Comparison of ENCODE assay signal across 22 cellular contexts in genomic region chr12:106771425-106771824, GRCh38. TPM values are rescaled to one million over a fixed set of nuclear protein-coding genes. Genes with fewer than 3 reads are reported as not detected.
DNase-seq lines count a peak whose midpoint lies in the region; ATAC-seq, FAIRE-seq and TF ChIP-seq lines count a peak whose summit lies in the region.
"Had no signal": no experiment of that assay in that cellular context is flagged by ENCODE, and none has a peak within 500 bp of the region (broad histone marks: within the 10 kb centered on the region; RNA-seq: fewer than 3 reads in every experiment).

No MANE protein-coding gene starts in this region.

- in situ Hi-C loops in ACHN (cut with HindIII; ENCODE audit: low pct_ligation_motif_present, low pct_unique_long_range_greater_than_20kb, low sequenced_read_pairs) (no loop called here), G401 (cut with HindIII; ENCODE audit: low sequenced_read_pairs) (no loop called here)

- H3K79me1 ChIP-seq in H1 (ENCODE audit: low read depth, low read length): no peaks in the 10 kb centered on the region; the same call in 1 of the 2 replicates

- ATAC-seq in mucosa of descending colon: peak; percentile 13
- ATAC-seq in WTC11: no peak
- ATAC-seq in GM19035 (IDR thresholded peaks at IDR 0.05; ENCODE audit: unreplicated experiment): no peak
- ATAC-seq: K562, PC-3 had no signal

- H3K4me2 ChIP-seq in H1 (ENCODE audit: insufficient read depth in 1 of 2, low read depth in 2 of 2, low read length in 2 of 2): no peak overlapping the region

- H3K9ac ChIP-seq in H1 (replicated peaks in 1 of 4; ENCODE audit: extremely low read depth in 1 of 4, low read depth in 3 of 4, low read length in 3 of 4): no peak overlapping the region
- H3K9ac ChIP-seq in endodermal cell (ENCODE audit: extremely low read depth, low read length, poor library complexity, severe bottlenecking): no peak overlapping the region

- no peak for FAIRE-seq in H1 (lab: Jason Lieb, UNC)
- FAIRE-seq: GM19239, K562 had no signal

- H3K36me3 ChIP-seq in H1 (ENCODE audit: control insufficient read depth in 2 of 4, insufficient read depth in 4 of 4, low read length in 3 of 4) (no peaks in the 10 kb centered on the region), mucosa of descending colon (ENCODE audit: low read depth) (no peaks in the 10 kb centered on the region), endodermal cell (ENCODE audit: control insufficient read depth, insufficient read depth, low read length) (no peaks in the 10 kb centered on the region)
- H3K36me3 ChIP-seq: SJCRH30 had no signal

- H3K4me1 Mint-ChIP-seq in WTC11 (peaks cover 71% of the 10 kb centered on the region), endodermal cell (peaks cover 51% of the 10 kb centered on the region)

- DNase-seq in ACHN (peak; percentile 24), LoVo (ENCODE audit: low spot score) (peak; percentile 58), H1 (ENCODE audit: low read depth in 1 of 2, low spot score in 2 of 2) (no peak), mucosa of descending colon (no peak), WTC11 (ENCODE audit: low spot score) (no peak), G401 (ENCODE audit: low spot score) (no peak), endodermal cell (no peak)
- DNase-seq: Caco-2; CD4-positive, CD25-positive, alpha-beta regulatory T cell; DMS153; H7; MV-4-11; NCI-H1417; NCI-H1930; NCI-H2171 treated with DMSO at 0.1 percent for 48 hours; NCI-H774; PC-3; SJCRH30 had no signal

- H3K27ac ChIP-seq in H1 (ENCODE audit: low read depth, low read length) (no peak overlapping the region), endodermal cell (ENCODE audit: low read depth, low read length) (no peak overlapping the region)
- H3K27ac ChIP-seq: SJCRH30 had no signal

- no peak overlapping the region for H3K14ac ChIP-seq in H1 (ENCODE audit: insufficient read length)

- no peak overlapping the region for H2BK5ac ChIP-seq in H1 (ENCODE audit: low read depth, low read length)

- H4K5ac ChIP-seq in H1 (ENCODE audit: insufficient read length, low read depth, low read length): no peak overlapping the region

- H3K4me3 ChIP-seq in H1 (ENCODE audit: extremely low read depth in 1 of 4, insufficient read depth in 2 of 4, low read depth in 3 of 4, low read length in 4 of 4): peak overlapping the region in 1 of 4 experiments; percentile 21; a peak in 1 of 8 replicates
- H3K4me3 ChIP-seq in mucosa of descending colon: no peak overlapping the region
- no peak overlapping the region for H3K4me3 ChIP-seq in endodermal cell (ENCODE audit: low read length)
- H3K4me3 ChIP-seq: K562, SJCRH30 had no signal

- H2BK20ac ChIP-seq in H1 (ENCODE audit: low read length): no peak overlapping the region

- POLR2A ChIA-PET in H1 (lab: Charles Lee; ENCODE audit: partially characterized antibody): interaction anchor here (0.6 to 1.0 kb wide), 2 partner anchors 12 to 52 kb away, joined by 3 to 5 read pairs; no protein-coding TSS in a partner anchor
- POLR2A ChIA-PET in WTC11 (lab: Charles Lee): no interaction called here

- TF ChIP-seq EP300 in H1 (IDR thresholded peaks at IDR 0.05; ENCODE audit: borderline replicate concordance in 1 of 2, low read depth in 2 of 2, low read length in 2 of 2): no peak

- H3K27me3 ChIP-seq in H1 (replicated peaks in 1 of 4; ENCODE audit: control insufficient read depth in 3 of 4, extremely low read depth in 1 of 4, insufficient read depth in 3 of 4, low read length in 3 of 4): no peaks in the 10 kb centered on the region
- no peaks in the 10 kb centered on the region for H3K27me3 ChIP-seq in endodermal cell (ENCODE audit: control insufficient read depth, insufficient read depth, low read length, poor library complexity, severe bottlenecking)
- H3K27me3 ChIP-seq: SJCRH30 had no signal

- H3K9me3 ChIP-seq in H1 (ENCODE audit: insufficient read depth in 2 of 2, low read depth in 1 of 2, low read length in 1 of 2) (no peaks in the 10 kb centered on the region), mucosa of descending colon (no peaks in the 10 kb centered on the region), endodermal cell (ENCODE audit: control insufficient read depth, low read length) (no peaks in the 10 kb centered on the region)
- H3K9me3 ChIP-seq: Caco-2, SJCRH30 had no signal

- CTCF ChIA-PET in H1 (lab: Charles Lee; ENCODE audit: partially characterized antibody): interaction anchor here (0.6 to 1.9 kb wide), 4 partner anchors 16 to 240 kb away, joined by 3 to 4 read pairs (median 4); no protein-coding TSS in a partner anchor
- CTCF ChIA-PET in WTC11 (lab: Charles Lee): interaction anchor here (0.9 to 1.8 kb wide), 2 partner anchors 132 to 148 kb away, joined by 3 to 5 read pairs; no protein-coding TSS in a partner anchor

- H3K36me3 Mint-ChIP-seq in WTC11: no peaks in the 10 kb centered on the region; the same call in 1 of the 2 replicates
- H3K36me3 Mint-ChIP-seq in endodermal cell (ENCODE audit: low read depth): no peaks in the 10 kb centered on the region
- H3K36me3 Mint-ChIP-seq: CD4-positive, CD25-positive, alpha-beta regulatory T cell had no signal

- H4K8ac ChIP-seq in H1 (ENCODE audit: extremely low read depth, insufficient read depth, low read length): no peak overlapping the region

- H3K23ac ChIP-seq in H1 (ENCODE audit: insufficient read length): no peak overlapping the region

- no peak overlapping the region for H4K91ac ChIP-seq in H1 (replicated peaks; ENCODE audit: insufficient read length, low read length)

- no peak overlapping the region for H3K27ac Mint-ChIP-seq in WTC11
- H3K27ac Mint-ChIP-seq in endodermal cell: no peak overlapping the region
- H3K27ac Mint-ChIP-seq: B cell; CD4-positive, CD25-positive, alpha-beta regulatory T cell had no signal

- no peaks in the 10 kb centered on the region for H3K27me3 Mint-ChIP-seq in WTC11 (ENCODE audit: low read depth)
- H3K27me3 Mint-ChIP-seq in endodermal cell (ENCODE audit: insufficient read depth): no peaks in the 10 kb centered on the region
- H3K27me3 Mint-ChIP-seq: CD4-positive, CD25-positive, alpha-beta regulatory T cell had no signal

- H3K4me3 Mint-ChIP-seq in WTC11 (no peak overlapping the region), endodermal cell (no peak overlapping the region)
- H3K4me3 Mint-ChIP-seq: B cell had no signal

- H3K9me3 Mint-ChIP-seq in WTC11: no peaks in the 10 kb centered on the region
- no peaks in the 10 kb centered on the region for H3K9me3 Mint-ChIP-seq in endodermal cell
- H3K9me3 Mint-ChIP-seq: CD4-positive, CD25-positive, alpha-beta regulatory T cell had no signal

- H3K18ac ChIP-seq in H1 (ENCODE audit: extremely low read depth, low read length): no peak overlapping the region

- TF ChIP-seq RAD21 in H1 (IDR thresholded peaks at IDR 0.05 in 1 of 2, conservative IDR thresholded peaks at IDR 0.05 in 1 of 2; ENCODE audit: low read depth in 2 of 2, low read length in 2 of 2): no peak

- H2BK12ac ChIP-seq in H1 (ENCODE audit: low read depth, low read length): no peak overlapping the region

- H3K23me2 ChIP-seq in H1 (ENCODE audit: low read depth, low read length): peaks cover 7% of the 10 kb centered on the region; the same call in 1 of the 2 replicates

- no peak overlapping the region for H3K56ac ChIP-seq in H1 (replicated peaks; ENCODE audit: insufficient read length, low read depth, low read length)

- no peak overlapping the region for H2AK5ac ChIP-seq in H1 (ENCODE audit: low read depth, low read length)

- TF ChIP-seq CTCF in H1 (IDR thresholded peaks at IDR 0.05; ENCODE audit: control extremely low read depth in 1 of 3, insufficient read depth in 1 of 3, low read depth in 1 of 3, low read length in 3 of 3): no peak
- TF ChIP-seq CTCF in mucosa of descending colon (IDR thresholded peaks at IDR 0.05): no peak
- no peak for TF ChIP-seq CTCF in WTC11 (IDR thresholded peaks at IDR 0.05)
- TF ChIP-seq CTCF in endodermal cell (conservative IDR thresholded peaks at IDR 0.05): no peak

- peaks cover 10 to 23% (median 23%) of the 10 kb centered on the region in 4 experiments; a peak in 6 of 7 replicates for H3K4me1 ChIP-seq in H1 (replicated peaks in 1 of 4; ENCODE audit: control insufficient read depth in 3 of 4, insufficient read depth in 4 of 4, low read length in 3 of 4)
- peaks cover 12% of the 10 kb centered on the region for H3K4me1 ChIP-seq in mucosa of descending colon (ENCODE audit: low read depth)
- peaks cover 20% of the 10 kb centered on the region for H3K4me1 ChIP-seq in endodermal cell (ENCODE audit: control insufficient read depth, insufficient read depth, low read length)
- H3K4me1 ChIP-seq: SJCRH30 had no signal

- H3K79me2 ChIP-seq in H1 (ENCODE audit: control insufficient read depth in 1 of 2, insufficient read depth in 2 of 2, low read length in 2 of 2): peaks cover 5 to 17% of the 10 kb centered on the region in 2 experiments; a peak in 3 of 4 replicates

- H4K20me1 ChIP-seq in H1 (replicated peaks in 1 of 2; ENCODE audit: control insufficient read depth in 1 of 2, insufficient read depth in 2 of 2, low read length in 2 of 2): peaks cover 0 to 7% of the 10 kb centered on the region in 2 experiments

- H2BK120ac ChIP-seq in H1 (replicated peaks; ENCODE audit: low read depth, low read length): no peak overlapping the region

- no peak for TF ChIP-seq POLR2A in H1 (IDR thresholded peaks at IDR 0.05; ENCODE audit: control extremely low read depth in 1 of 2, low read depth in 2 of 2, low read length in 2 of 2)

- H2BK15ac ChIP-seq in H1 (ENCODE audit: low read length): no peak overlapping the region

- intact Hi-C loops in mucosa of descending colon (cut with DNase I, micrococcal nuclease): no loop called here

- no peak overlapping the region for H2AFZ ChIP-seq in H1 (ENCODE audit: low read length)

- H3K4ac ChIP-seq in H1 (replicated peaks; ENCODE audit: insufficient read length, low read depth, low read length): no peak overlapping the region

TF ChIP-seq in H1, 55 proteins besides CTCF, POLR2A, EP300 and RAD21 (continues in another document):
- peak; percentile 36; the same call in 1 of the 2 replicates for TF ChIP-seq TEAD4 (IDR thresholded peaks at IDR 0.05; ENCODE audit: low read depth, low read length)

RNA-seq across cellular contexts. Expression of gene RIC8B, which starts 3.1 kb away (rescaled TPM):
- total RNA-seq in H1 (2021; fragmentation: NEBNext Ultra II Directional; extraction: Animal tissue kit (Norgen Biotek cat#: 25700)): 23.6 and 25.3 TPM in 2 replicates
- 5.7 and 8.2 TPM in 2 replicates for polyA plus RNA-seq in H1 (2011; rRNA removed)
- 8.9 TPM for polyA plus RNA-seq in H1 (2011; cell fraction: cytosol; rRNA removed)
- 11.2 TPM for polyA plus RNA-seq in H1 (2011; cell fraction: nucleus; rRNA removed)
- polyA plus RNA-seq in H1 (2012, experiment 1 of 2): 11.9 to 21.6 TPM (median 14.6 TPM) in 4 replicates
- 2.3 TPM for polyA plus RNA-seq in H1 (2012, experiment 2 of 2)
- 10.2 TPM for polyA plus RNA-seq in H1 (2013, experiment 1 of 2)
- polyA plus RNA-seq in H1 (2013, experiment 2 of 2): 9.6 TPM
- polyA minus RNA-seq in H1 (2011; rRNA and poly(A)+ RNA removed): 47.0 and 61.7 TPM in 2 replicates
- polyA minus RNA-seq in H1 (2011; cell fraction: cytosol; rRNA and poly(A)+ RNA removed): 8.8 TPM
- 49.1 TPM for polyA minus RNA-seq in H1 (2011; cell fraction: nucleus; rRNA and poly(A)+ RNA removed)
- total RNA-seq in mucosa of descending colon (10 to 100 TPM; 13.3 to 25.3 (median 15.2) TPM), WTC11 (2021) (14.5 to 20.2 TPM (median 17.3 TPM) in 3 replicates), endodermal cell (10 to 100 TPM; 19.6 to 23.3 TPM)
- 19.4 and 19.8 TPM in 2 replicates for total RNA-seq in G401 (2014; rRNA removed; shearing (Covaris generic))
- polyA plus RNA-seq in endodermal cell (2013, experiment 1 of 2): 25.6 TPM
- 23.2 TPM for polyA plus RNA-seq in endodermal cell (2013, experiment 2 of 2)

Comparison
In these comparisons a context has a peak if more than half of its experiments do, and no peak if none do; other contexts are left out.
1. DNase-seq: peak in ACHN (single experiment) and LoVo (single experiment); none in H1 (0 of 2), mucosa of descending colon (0 of 3), WTC11 (single experiment), G401 (single experiment) and endodermal cell (single experiment).